Comparison of ENCODE assay signal across 7 cellular contexts in the genomic region with DNA sequence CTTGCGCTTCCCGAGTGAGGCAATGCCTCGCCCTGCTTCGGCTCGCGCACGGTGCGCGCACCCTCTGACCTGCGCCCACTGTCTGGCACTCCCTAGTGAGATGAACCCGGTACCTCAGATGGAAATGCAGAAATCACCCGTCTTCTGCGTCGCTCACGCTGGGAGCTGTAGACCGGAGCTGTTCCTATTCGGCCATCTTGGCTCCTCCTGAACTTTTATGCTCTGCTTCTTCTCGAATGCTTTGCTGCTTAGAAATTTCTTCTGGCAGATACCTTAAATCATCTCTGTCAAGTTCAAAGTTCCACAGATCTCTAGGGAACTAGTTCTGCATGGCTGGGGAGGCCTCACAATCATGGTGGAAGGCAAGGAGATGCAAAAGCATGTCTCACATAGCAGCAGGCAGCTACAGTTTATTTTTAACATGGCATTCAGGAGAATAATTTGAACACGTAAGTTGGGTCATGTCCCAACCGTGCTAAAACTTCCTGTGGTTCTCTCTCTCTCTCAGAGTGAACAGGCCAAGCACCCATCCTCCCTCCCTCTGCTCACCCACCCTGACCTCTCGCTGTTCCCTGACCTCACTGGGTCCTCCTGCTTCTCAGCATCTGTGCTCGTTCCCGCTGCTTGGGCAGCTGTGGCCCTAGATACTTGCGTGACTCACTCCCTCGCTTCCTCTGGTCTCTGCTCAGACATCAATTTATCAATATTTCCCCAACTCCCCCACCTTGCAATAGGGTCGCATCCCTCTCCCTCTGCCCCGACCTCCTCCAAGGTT. TPM values are rescaled to one million over a fixed set of nuclear protein-coding genes. Genes with fewer than 3 reads are reported as not detected.
DNase-seq lines count a peak whose midpoint lies in the region; ATAC-seq and TF ChIP-seq lines count a peak whose summit lies in the region.
"Not testable (repeated sequence)": the region's sequence is repeated elsewhere in the genome, so short reads cannot be mapped to it uniquely, and the experiment has no call there.

No MANE protein-coding gene starts in this region.

- DNase-seq in NCI-H2171 treated with DMSO at 0.1 percent for 48 hours (lab: John Stamatoyannopoulos, UW) = peak; percentile 18
- DNase-seq in activated CD4-positive, alpha-beta memory T cell treated with anti-CD3 and anti-CD28 coated beads for 36 hours; chondrocyte (ENCODE audit: low spot score); heart right ventricle; trophoblast cell: not testable (repeated sequence)
- peak; percentile 55 for DNase-seq in mesenteric fat pad (ENCODE audit: low spot score)

- peak overlapping the region; percentile 52 for H3K4me2 ChIP-seq in trophoblast cell (ENCODE audit: low read length)

- H3K9me3 Mint-ChIP-seq in activated CD4-positive, alpha-beta memory T cell treated with anti-CD3 and anti-CD28 coated beads for 36 hours; chondrocyte (ENCODE audit: low read depth): not testable (repeated sequence)

- peak overlapping the region; percentile 4 for H3K14ac ChIP-seq in trophoblast cell (ENCODE audit: low read length)

- CTCF ChIA-PET in activated CD4-positive, alpha-beta memory T cell treated with anti-CD3 and anti-CD28 coated beads for 36 hours (lab: Charles Lee) = not testable (repeated sequence)

- ATAC-seq in heart right ventricle = peak in 6 of 8 donors; percentile 31 to 73 (median 45)

- H3K4me3 Mint-ChIP-seq in activated CD4-positive, alpha-beta memory T cell treated with anti-CD3 and anti-CD28 coated beads for 36 hours = peak overlapping the region; percentile 73
- H3K4me3 Mint-ChIP-seq in chondrocyte (ENCODE audit: unreplicated experiment) = peak overlapping the region; percentile 68

- peak overlapping the region in 1 of 10 donors; percentile 1 for H3K4me3 ChIP-seq in heart right ventricle
- H3K4me3 ChIP-seq in trophoblast cell (ENCODE audit: low read depth, low read length) = not testable (repeated sequence)

- not testable (repeated sequence) for H3K27ac ChIP-seq in heart right ventricle; trophoblast cell (ENCODE audit: low read depth, low read length)

- 72 to 74% methylated on average over 17 to 25 of the region's 27 CpGs for WGBS in heart right ventricle, 2 donors
- no CpG with 5 or more reads among the region's 27 CpGs for WGBS in trophoblast cell (ENCODE audit: extremely low coverage, insufficient coverage, insufficient read length)

- H3K23ac ChIP-seq in trophoblast cell (ENCODE audit: low read length) = not testable (repeated sequence)

- TF ChIP-seq CTCF in chondrocyte (IDR thresholded peaks at IDR 0.05); heart right ventricle (IDR thresholded peaks at IDR 0.05): not testable (repeated sequence)

- peaks cover 16% of the 10 kb centered on the region for H3K27me3 Mint-ChIP-seq in activated CD4-positive, alpha-beta memory T cell treated with anti-CD3 and anti-CD28 coated beads for 36 hours
- not testable (repeated sequence) for H3K27me3 Mint-ChIP-seq in chondrocyte (ENCODE audit: low read depth)

- peak overlapping the region; percentile 65 for H4K91ac ChIP-seq in trophoblast cell (ENCODE audit: low read depth, low read length)

- not testable (repeated sequence) for H3K79me1 ChIP-seq in trophoblast cell (ENCODE audit: low read length)

- H3K79me2 ChIP-seq in trophoblast cell (ENCODE audit: control insufficient read depth, insufficient read depth, low read length, poor library complexity) = not testable (repeated sequence)

- H4K8ac ChIP-seq in trophoblast cell (ENCODE audit: low read depth, low read length) = peak overlapping the region; percentile 86

- H4K12ac ChIP-seq in trophoblast cell (ENCODE audit: low read depth, low read length) = peak overlapping the region; percentile 87

- not testable (repeated sequence) for H2BK120ac ChIP-seq in trophoblast cell (ENCODE audit: insufficient read depth, low read length, poor library complexity)

- H3K4me1 Mint-ChIP-seq in activated CD4-positive, alpha-beta memory T cell treated with anti-CD3 and anti-CD28 coated beads for 36 hours (ENCODE audit: low read depth) = peaks cover 11% of the 10 kb centered on the region
- not testable (repeated sequence) for H3K4me1 Mint-ChIP-seq in chondrocyte (ENCODE audit: low read depth)

- H3K36me3 Mint-ChIP-seq in activated CD4-positive, alpha-beta memory T cell treated with anti-CD3 and anti-CD28 coated beads for 36 hours; chondrocyte (ENCODE audit: low read depth): not testable (repeated sequence)

- not testable (repeated sequence) for H3K4ac ChIP-seq in trophoblast cell (ENCODE audit: low read depth, low read length)

- H3K36me3 ChIP-seq in ES-I3 (ENCODE audit: insufficient read depth, low read length); heart right ventricle; trophoblast cell (ENCODE audit: control insufficient read depth in 1 of 2, insufficient read depth in 2 of 2, low read length in 2 of 2): not testable (repeated sequence)

- peak overlapping the region; percentile 24 for H3K9ac ChIP-seq in ES-I3 (ENCODE audit: low read depth, low read length)
- H3K9ac ChIP-seq in trophoblast cell (ENCODE audit: low read length) = not testable (repeated sequence)

- H3K27ac Mint-ChIP-seq in activated CD4-positive, alpha-beta memory T cell treated with anti-CD3 and anti-CD28 coated beads for 36 hours = not testable (repeated sequence)
- peak overlapping the region; percentile 85 for H3K27ac Mint-ChIP-seq in chondrocyte (ENCODE audit: unreplicated experiment)

- intact Hi-C loops in activated CD4-positive, alpha-beta memory T cell treated with anti-CD3 and anti-CD28 coated beads for 36 hours (cut with micrococcal nuclease); heart right ventricle (cut with DNase I): not testable (repeated sequence)

- not testable (repeated sequence) for H2BK5ac ChIP-seq in trophoblast cell (ENCODE audit: low read depth, low read length, poor library complexity)

- H2BK12ac ChIP-seq in trophoblast cell (ENCODE audit: low read length) = peak overlapping the region; percentile 38

- not testable (repeated sequence) for H3K27me3 ChIP-seq in heart right ventricle; trophoblast cell (ENCODE audit: insufficient read depth, low read length)

- H2AFZ ChIP-seq in trophoblast cell (ENCODE audit: insufficient read depth, low read length, poor library complexity) = peak overlapping the region; percentile 66

- H3K9me3 ChIP-seq in ES-I3 (ENCODE audit: control insufficient read depth, insufficient read depth, low read length); heart right ventricle; trophoblast cell (ENCODE audit: insufficient read depth, low read depth, low read length): not testable (repeated sequence)

- POLR2A ChIA-PET in activated CD4-positive, alpha-beta memory T cell treated with anti-CD3 and anti-CD28 coated beads for 36 hours (lab: Charles Lee) = interaction anchor here (0.7 kb wide), 1 partner anchor 125 kb away, joined by 3 read pairs; no protein-coding TSS in a partner anchor

- H3K18ac ChIP-seq in trophoblast cell (ENCODE audit: low read length) = peak overlapping the region; percentile 59

- peak overlapping the region; percentile 93 for H2AK5ac ChIP-seq in trophoblast cell (ENCODE audit: low read length)

- not testable (repeated sequence) for H3K4me1 ChIP-seq in ES-I3 (ENCODE audit: insufficient read depth, low read length); heart right ventricle; trophoblast cell (ENCODE audit: control insufficient read depth in 1 of 2, insufficient read depth in 2 of 2, low read length in 2 of 2)

RNA-seq across cellular contexts. Expression of gene ECHDC3, which starts 4.7 kb away (rescaled TPM):
- 1 to 10 TPM in 1 of 2 experiments, under 1 TPM in 1; 0.76 to 1.4 TPM for total RNA-seq in activated CD4-positive, alpha-beta memory T cell treated with anti-CD3 and anti-CD28 coated beads for 36 hours
- total RNA-seq in chondrocyte = 0.41 to 6.5 TPM (median 5.7 TPM) in 3 replicates
- 100 to 1,000 TPM in 2 of 10 donors, 10 to 100 TPM in 8; 39.6 to 114 (median 57.1) TPM for total RNA-seq in heart right ventricle
- 10 to 100 TPM; 15.0 to 83.1 TPM for polyA plus RNA-seq in heart right ventricle
- 161 TPM for total RNA-seq in mesenteric fat pad
- 2.5 and 2.8 TPM in 2 replicates for polyA plus RNA-seq in trophoblast cell (2013)
